12 cellular contexts compared by ENCODE assay signal in genomic region chr15:60373745-60374144, GRCh38. TPM values are rescaled to one million over a fixed set of nuclear protein-coding genes. Genes with fewer than 3 reads are reported as not detected.
DNase-seq lines count a peak whose midpoint lies in the region; ATAC-seq and TF ChIP-seq lines count a peak whose summit lies in the region.
"Had no signal": no experiment of that assay in that cellular context is flagged by ENCODE, and none has a peak within 500 bp of the region (broad histone marks: within the 10 kb centered on the region; RNA-seq: fewer than 3 reads in every experiment).

No MANE protein-coding gene starts in this region.

- H3K4me1 ChIP-seq in SJCRH30 = peaks cover 51% of the 10 kb centered on the region
- peaks cover 58% of the 10 kb centered on the region for H3K4me1 ChIP-seq in foreskin keratinocyte
- H3K4me1 ChIP-seq in prostate gland (replicated peaks) = peaks cover 41% of the 10 kb centered on the region

- H3K36me3 ChIP-seq in SJCRH30 (0 out of 2 replicates have a peak, but pooled peaks cover 6% of the 10 kb centered on the region), prostate gland (peaks cover 0 to 2% of the 10 kb centered on the region in 2 donors)

- H3K27ac ChIP-seq in C4-2B = peak overlapping the region; percentile 85
- peak overlapping the region; percentile 93 for H3K27ac ChIP-seq in SJCRH30
- H3K27ac ChIP-seq in foreskin keratinocyte = peak overlapping the region; percentile 84
- peak overlapping the region; percentile 79 to 88 for H3K27ac ChIP-seq in prostate gland

- H3K27me3 ChIP-seq in SJCRH30 (no peaks in the 10 kb centered on the region), foreskin keratinocyte (no peaks in the 10 kb centered on the region), prostate gland (replicated peaks; ENCODE audit: insufficient read depth) (no peaks in the 10 kb centered on the region)

- no peak for TF ChIP-seq POLR2A in prostate gland (IDR thresholded peaks at IDR 0.05)

- DNase-seq in SJCRH30 = peak in 1 of 2 experiments; percentile 56
- DNase-seq in foreskin keratinocyte = no peak
- no peak for DNase-seq in prostate gland (ENCODE audit: low spot score)
- DNase-seq in OCI-M2 (lab: John Stamatoyannopoulos, UW; ENCODE audit: unreplicated experiment) = no peak
- no peak for DNase-seq in NCI-H1930 (lab: John Stamatoyannopoulos, UW)
- DNase-seq: activated T-cell treated with anti-CD3 and anti-CD28 coated beads, Interleukin-2, amount 50 U/mL, for 72 hours; NCI-H510A; occipital lobe had no signal

- ATAC-seq in foreskin keratinocyte (no peak), HG03045 (IDR thresholded peaks at IDR 0.05; ENCODE audit: unreplicated experiment) (no peak), GM19463 (IDR thresholded peaks at IDR 0.05; ENCODE audit: unreplicated experiment) (no peak)
- ATAC-seq: K562 had no signal

- H3K4me3 ChIP-seq in SJCRH30 (peak overlapping the region; percentile 11), prostate gland (no peak overlapping the region)
- H3K4me3 ChIP-seq: K562 had no signal

- intact Hi-C loops in prostate gland (cut with DNase I) = no loop called here

- H3K9me3 ChIP-seq in SJCRH30 (replicated peaks) = 0 out of 2 replicates have a peak, but pooled peaks cover 3% of the 10 kb centered on the region
- no peaks in the 10 kb centered on the region for H3K9me3 ChIP-seq in prostate gland

- 26% methylated on average over 2 of the region's 2 CpGs for WGBS in prostate gland

- TF ChIP-seq CTCF in C4-2B (conservative IDR thresholded peaks at IDR 0.05) (no peak), foreskin keratinocyte (conservative IDR thresholded peaks at IDR 0.05) (no peak), prostate gland (IDR thresholded peaks at IDR 0.05) (no peak)

RNA-seq across cellular contexts. Expression of gene ANXA2, which starts 24.0 kb away (rescaled TPM):
- 236 and 243 TPM in 2 replicates for total RNA-seq in SJCRH30 (2014; rRNA removed; shearing (Covaris generic))
- total RNA-seq in foreskin keratinocyte = 7,195 and 7,994 TPM in 2 replicates
- polyA plus RNA-seq in foreskin keratinocyte = 7,399 and 7,770 TPM in 2 replicates
- 100 to 1,000 TPM; 404 to 595 TPM for total RNA-seq in prostate gland

Comparison
In these comparisons a context has a peak if more than half of its experiments do, and no peak if none do; other contexts are left out.
1. RNA of gene ANXA2, which starts 24.0 kb away (total RNA-seq): 7,195 to 7,994 TPM in foreskin keratinocyte; 404 to 595 TPM in prostate gland and 236 to 243 TPM in SJCRH30; every median in the first group is over 10 times any median in the second.
2. Peak in every context shown above with its lines, with median percentiles within 50 percentile points of each other: H3K27ac ChIP-seq.